ENCODE assay signal across 1 cellular context in genomic region chr17:44217738-44218343, GRCh38.
TF ChIP-seq lines count a peak whose summit lies in the region.

No MANE protein-coding gene starts in this region.

TF ChIP-seq in HepG2, 621 proteins besides CTCF, POLR2A, EP300 and RAD21 (continued from another document and continues in another):
- TF ChIP-seq, protein P1, sequence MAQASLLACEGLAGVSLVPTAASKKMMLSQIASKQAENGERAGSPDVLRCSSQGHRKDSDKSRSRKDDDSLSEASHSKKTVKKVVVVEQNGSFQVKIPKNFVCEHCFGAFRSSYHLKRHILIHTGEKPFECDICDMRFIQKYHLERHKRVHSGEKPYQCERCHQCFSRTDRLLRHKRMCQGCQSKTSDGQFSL (CRISPR knock-in tag; IDR thresholded peaks at IDR 0.05): no peak; the same call in 1 of the 2 replicates
- TF ChIP-seq ZNF646 (CRISPR knock-in tag; IDR thresholded peaks at IDR 0.05): no peak
- peak; percentile 15; the same call in 1 of the 2 replicates for TF ChIP-seq MYPOP (CRISPR knock-in tag; IDR thresholded peaks at IDR 0.05)
- 0 out of 2 replicates have a peak, but pooled peaks have one; percentile 27 for TF ChIP-seq NR3C1 (CRISPR knock-in tag; IDR thresholded peaks at IDR 0.05)
- TF ChIP-seq PHF21A (CRISPR knock-in tag; IDR thresholded peaks at IDR 0.05): 0 out of 2 replicates have a peak, but pooled peaks have one; percentile 26
- peak; percentile 21 for TF ChIP-seq ZNF781 (CRISPR knock-in tag; IDR thresholded peaks at IDR 0.05; ENCODE audit: borderline replicate concordance, not compliant biosample characterization)
- TF ChIP-seq DNMT3B (CRISPR knock-in tag; conservative IDR thresholded peaks at IDR 0.05): no peak
- no peak for TF ChIP-seq RXRA (CRISPR knock-in tag; IDR thresholded peaks at IDR 0.05)
- TF ChIP-seq ZNF430 (CRISPR knock-in tag; IDR thresholded peaks at IDR 0.05): peak; percentile 80; the same call in 1 of the 2 replicates
- TF ChIP-seq TCF12 (IDR thresholded peaks at IDR 0.05): no peak
- TF ChIP-seq TCF12 (CRISPR knock-in tag; IDR thresholded peaks at IDR 0.05): no peak
- no peak for TF ChIP-seq ZZZ3 (CRISPR knock-in tag; IDR thresholded peaks at IDR 0.05; ENCODE audit: borderline replicate concordance)
- no peak for TF ChIP-seq SMARCE1 (IDR thresholded peaks at IDR 0.05; ENCODE audit: borderline replicate concordance)
- no peak for TF ChIP-seq ZEB1 (IDR thresholded peaks at IDR 0.05; ENCODE audit: insufficient replicate concordance, low read depth)
- TF ChIP-seq ZNF672 (CRISPR knock-in tag; IDR thresholded peaks at IDR 0.05): no peak
- no peak for TF ChIP-seq ZNF570 (CRISPR knock-in tag; IDR thresholded peaks at IDR 0.05; ENCODE audit: borderline replicate concordance)
- TF ChIP-seq, protein P2, sequence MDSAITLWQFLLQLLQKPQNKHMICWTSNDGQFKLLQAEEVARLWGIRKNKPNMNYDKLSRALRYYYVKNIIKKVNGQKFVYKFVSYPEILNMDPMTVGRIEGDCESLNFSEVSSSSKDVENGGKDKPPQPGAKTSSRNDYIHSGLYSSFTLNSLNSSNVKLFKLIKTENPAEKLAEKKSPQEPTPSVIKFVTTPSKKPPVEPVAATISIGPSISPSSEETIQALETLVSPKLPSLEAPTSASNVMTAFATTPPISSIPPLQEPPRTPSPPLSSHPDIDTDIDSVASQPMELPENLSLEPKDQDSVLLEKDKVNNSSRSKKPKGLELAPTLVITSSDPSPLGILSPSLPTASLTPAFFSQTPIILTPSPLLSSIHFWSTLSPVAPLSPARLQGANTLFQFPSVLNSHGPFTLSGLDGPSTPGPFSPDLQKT (CRISPR knock-in tag; IDR thresholded peaks at IDR 0.05; ENCODE audit: borderline replicate concordance): no peak
- no peak for TF ChIP-seq CCDC6 (CRISPR knock-in tag; IDR thresholded peaks at IDR 0.05)
- TF ChIP-seq ZNF737 (CRISPR knock-in tag; IDR thresholded peaks at IDR 0.05; ENCODE audit: borderline replicate concordance): 0 out of 2 replicates have a peak, but pooled peaks have one; percentile 68
- peak; percentile 13; the same call in 1 of the 2 replicates for TF ChIP-seq BORCS8-MEF2B (CRISPR knock-in tag; IDR thresholded peaks at IDR 0.05)
- no peak for TF ChIP-seq DZIP1 (CRISPR knock-in tag; IDR thresholded peaks at IDR 0.05)
- no peak for TF ChIP-seq KDM2A (CRISPR knock-in tag; IDR thresholded peaks at IDR 0.05; ENCODE audit: borderline replicate concordance, low read depth)
- no peak for TF ChIP-seq ZNF225 (CRISPR knock-in tag; IDR thresholded peaks at IDR 0.05)
- no peak for TF ChIP-seq RBFOX2 (IDR thresholded peaks at IDR 0.05; ENCODE audit: low read depth, low read length)
- TF ChIP-seq KDM4B (CRISPR knock-in tag; IDR thresholded peaks at IDR 0.05): peak; percentile 45; the same call in 1 of the 2 replicates
- TF ChIP-seq YY1 (IDR thresholded peaks at IDR 0.05; ENCODE audit: insufficient read depth, insufficient replicate concordance, low read depth, low read length): peak; percentile 4
- 0 out of 4 replicates have a peak, but pooled peaks of 1 of the 2 experiments have one; percentile 1 for TF ChIP-seq KLF16 (CRISPR knock-in tag; IDR thresholded peaks at IDR 0.05)
- peak; percentile 23 for TF ChIP-seq ZNF33B (CRISPR knock-in tag; IDR thresholded peaks at IDR 0.05)
- no peak for TF ChIP-seq MAX (IDR thresholded peaks at IDR 0.05)
- TF ChIP-seq NONO (IDR thresholded peaks at IDR 0.05): no peak
- 0 out of 2 replicates have a peak, but pooled peaks have one; percentile 3 for TF ChIP-seq NONO (CRISPR knock-in tag; conservative IDR thresholded peaks at IDR 0.05)
- TF ChIP-seq GRHL1 (CRISPR knock-in tag; conservative IDR thresholded peaks at IDR 0.05): no peak
- TF ChIP-seq, protein P3, sequence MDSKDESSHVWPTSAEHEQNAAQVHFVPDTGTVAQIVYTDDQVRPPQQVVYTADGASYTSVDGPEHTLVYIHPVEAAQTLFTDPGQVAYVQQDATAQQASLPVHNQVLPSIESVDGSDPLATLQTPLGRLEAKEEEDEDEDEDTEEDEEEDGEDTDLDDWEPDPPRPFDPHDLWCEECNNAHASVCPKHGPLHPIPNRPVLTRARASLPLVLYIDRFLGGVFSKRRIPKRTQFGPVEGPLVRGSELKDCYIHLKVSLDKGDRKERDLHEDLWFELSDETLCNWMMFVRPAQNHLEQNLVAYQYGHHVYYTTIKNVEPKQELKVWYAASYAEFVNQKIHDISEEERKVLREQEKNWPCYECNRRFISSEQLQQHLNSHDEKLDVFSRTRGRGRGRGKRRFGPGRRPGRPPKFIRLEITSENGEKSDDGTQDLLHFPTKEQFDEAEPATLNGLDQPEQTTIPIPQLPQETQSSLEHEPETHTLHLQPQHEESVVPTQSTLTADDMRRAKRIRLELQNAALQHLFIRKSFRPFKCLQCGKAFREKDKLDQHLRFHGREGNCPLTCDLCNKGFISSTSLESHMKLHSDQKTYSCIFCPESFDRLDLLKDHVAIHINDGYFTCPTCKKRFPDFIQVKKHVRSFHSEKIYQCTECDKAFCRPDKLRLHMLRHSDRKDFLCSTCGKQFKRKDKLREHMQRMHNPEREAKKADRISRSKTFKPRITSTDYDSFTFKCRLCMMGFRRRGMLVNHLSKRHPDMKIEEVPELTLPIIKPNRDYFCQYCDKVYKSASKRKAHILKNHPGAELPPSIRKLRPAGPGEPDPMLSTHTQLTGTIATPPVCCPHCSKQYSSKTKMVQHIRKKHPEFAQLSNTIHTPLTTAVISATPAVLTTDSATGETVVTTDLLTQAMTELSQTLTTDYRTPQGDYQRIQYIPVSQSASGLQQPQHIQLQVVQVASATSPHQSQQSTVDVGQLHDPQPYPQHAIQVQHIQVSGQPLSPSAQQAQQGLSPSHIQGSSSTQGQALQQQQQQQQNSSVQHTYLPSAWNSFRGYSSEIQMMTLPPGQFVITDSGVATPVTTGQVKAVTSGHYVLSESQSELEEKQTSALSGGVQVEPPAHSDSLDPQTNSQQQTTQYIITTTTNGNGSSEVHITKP (CRISPR knock-in tag; IDR thresholded peaks at IDR 0.05; ENCODE audit: low read depth): no peak
- no peak for TF ChIP-seq ZNF652 (CRISPR knock-in tag; IDR thresholded peaks at IDR 0.05; ENCODE audit: borderline replicate concordance, low read depth)
- no peak; the same call in 1 of the 2 replicates for TF ChIP-seq MAF1 (CRISPR knock-in tag; IDR thresholded peaks at IDR 0.05; ENCODE audit: borderline replicate concordance)
- TF ChIP-seq KAT8 (CRISPR knock-in tag; IDR thresholded peaks at IDR 0.05): no peak
- peak; percentile 86; the same call in 1 of the 2 replicates for TF ChIP-seq MTERF4 (CRISPR knock-in tag; IDR thresholded peaks at IDR 0.05)
- no peak for TF ChIP-seq MEF2D (CRISPR knock-in tag; IDR thresholded peaks at IDR 0.05)
- peak; percentile 10; the same call in 1 of the 2 replicates for TF ChIP-seq HIVEP1 (CRISPR knock-in tag; IDR thresholded peaks at IDR 0.05)
- no peak for TF ChIP-seq ZBTB49 (CRISPR knock-in tag; IDR thresholded peaks at IDR 0.05; ENCODE audit: borderline replicate concordance)
